ENCODE assay signal across 9 cellular contexts in genomic region chr19:5321851-5322681, GRCh38.
DNase-seq lines count a peak whose midpoint lies in the region; ATAC-seq lines count a peak whose summit lies in the region.
"Had no signal": no experiment of that assay in that cellular context is flagged by ENCODE, and none has a peak within 500 bp of the region (broad histone marks: within the 10 kb centered on the region; RNA-seq: fewer than 3 reads in every experiment).

No MANE protein-coding gene starts in this region.

- DNase-seq in activated CD4-positive, alpha-beta T cell treated with anti-CD3 and anti-CD28 coated beads for 48 hours = peak; percentile 34
- no peak for DNase-seq in activated CD4-positive, alpha-beta T cell treated with anti-CD3 and anti-CD28 coated beads for 1 hour
- DNase-seq in activated CD8-positive, alpha-beta memory T cell treated with anti-CD3 and anti-CD28 coated beads, Interleukin-2, amount 50 U/mL, for 48 hours = peak; percentile 62
- peak; percentile 6 for DNase-seq in stimulated activated CD8-positive, alpha-beta memory T cell treated with anti-CD3 and anti-CD28 coated beads, Interleukin-12 subunit alpha, Interleukin-12 subunit beta, amount 100 ng/mL, for 1 hour (ENCODE audit: low read depth)
- DNase-seq in GF-D8 (lab: John Stamatoyannopoulos, UW) (no peak), Ammon's horn (ENCODE audit: low spot score) (no peak), 8988T (no peak)
- DNase-seq: NCI-H774 had no signal

- peak; percentile 58 for ATAC-seq in HG03108 (IDR thresholded peaks at IDR 0.05; ENCODE audit: unreplicated experiment)

Comparison
In these comparisons a context has a peak if more than half of its experiments do, and no peak if none do; other contexts are left out.
1. DNase-seq: peak in activated CD4-positive, alpha-beta T cell treated with anti-CD3 and anti-CD28 coated beads for 48 hours (single experiment), activated CD8-positive, alpha-beta memory T cell treated with anti-CD3 and anti-CD28 coated beads, Interleukin-2, amount 50 U/mL, for 48 hours (single experiment) and stimulated activated CD8-positive, alpha-beta memory T cell treated with anti-CD3 and anti-CD28 coated beads, Interleukin-12 subunit alpha, Interleukin-12 subunit beta, amount 100 ng/mL, for 1 hour (single experiment); none in activated CD4-positive, alpha-beta T cell treated with anti-CD3 and anti-CD28 coated beads for 1 hour (single experiment), GF-D8 (single experiment), Ammon's horn (single experiment) and 8988T (single experiment).